14 cellular contexts compared by ENCODE assay signal in the genomic region with DNA sequence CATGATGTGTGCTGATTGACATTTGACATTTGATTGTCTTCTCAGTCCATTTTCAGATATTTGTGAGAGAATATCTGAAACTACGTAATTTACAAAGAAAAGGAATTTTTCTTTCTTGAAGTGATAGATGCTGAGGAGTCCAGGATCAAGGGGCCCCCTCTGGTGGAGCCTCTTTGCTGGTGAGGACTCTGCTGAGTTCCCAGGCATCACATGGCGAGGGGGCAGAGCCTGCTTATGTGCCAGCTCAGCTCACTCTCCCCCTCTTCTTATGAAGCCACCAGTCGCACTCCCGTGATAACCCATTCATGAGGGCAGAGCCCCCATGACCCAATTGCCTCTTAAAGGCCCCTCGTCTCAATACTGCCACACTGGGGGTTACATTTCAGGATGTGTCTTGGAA.
A peak's percentile ranks its signal among the peaks of the same experiment; 100 is the strongest.
DNase-seq lines count a peak whose midpoint lies in the region; ATAC-seq and TF ChIP-seq lines count a peak whose summit lies in the region.
"Had no signal": no experiment of that assay in that cellular context is flagged by ENCODE, and none has a peak within 500 bp of the region (broad histone marks: within the 10 kb centered on the region; RNA-seq: fewer than 3 reads in every experiment).

No MANE protein-coding gene starts in this region.

- H3K18ac ChIP-seq in H9 (ENCODE audit: insufficient read length, low read depth, low read length) = no peak overlapping the region

- H2BK120ac ChIP-seq in H9 (ENCODE audit: low read depth, low read length, poor library complexity, severe bottlenecking) = no peak overlapping the region

- peaks cover 12% of the 10 kb centered on the region for H3K79me1 ChIP-seq in H9 (ENCODE audit: insufficient read depth, low read depth, low read length, poor library complexity, severe bottlenecking)

- no peaks in the 10 kb centered on the region for H3K27me3 Mint-ChIP-seq in H9 (ENCODE audit: low read depth)

- no peak overlapping the region for H2AFZ ChIP-seq in H9 (ENCODE audit: low read length)
- H2AFZ ChIP-seq: GM23248 had no signal

- no peaks in the 10 kb centered on the region for H3K9me3 Mint-ChIP-seq in H9
- H3K9me3 Mint-ChIP-seq: CD8-positive, alpha-beta memory T cell had no signal

- peaks cover 21% of the 10 kb centered on the region; the same call in 1 of the 2 replicates for H3K79me2 ChIP-seq in H9 (ENCODE audit: insufficient read depth, low read length)

- no peak overlapping the region for H3T11ph ChIP-seq in H9 (ENCODE audit: low read length)

- no peak overlapping the region for H3K4me3 ChIP-seq in esophagus muscularis mucosa
- H3K4me3 ChIP-seq in retinal pigment epithelial cell (ENCODE audit: low read length) = no peak overlapping the region
- H3K4me3 ChIP-seq: GM23248 had no signal

- no peak overlapping the region for H3K56ac ChIP-seq in H9 (ENCODE audit: insufficient read length, low read depth, low read length)

- peak overlapping the region in 2 of 3 experiments; percentile 3 to 66; a peak in 5 of 7 replicates for H3K27ac Mint-ChIP-seq in H9

- H3K14ac ChIP-seq in H9 (ENCODE audit: insufficient read depth, low read length) = no peak overlapping the region

- H3K36me3 ChIP-seq in esophagus muscularis mucosa = peaks cover 0 to 13% (median 0%) of the 10 kb centered on the region in 4 donors

- peaks cover 25% of the 10 kb centered on the region for H3K4me1 ChIP-seq in H9 (ENCODE audit: insufficient read depth, low read length)
- H3K4me1 ChIP-seq in esophagus muscularis mucosa = peaks cover 9 to 50% (median 40%) of the 10 kb centered on the region in 4 donors

- H4K91ac ChIP-seq in H9 (ENCODE audit: insufficient read length, low read depth, low read length) = no peak overlapping the region

- no peak overlapping the region for H3K4me2 ChIP-seq in H9 (ENCODE audit: insufficient read depth, insufficient read length, low read length)

- peaks cover 68 to 71% of the 10 kb centered on the region in 2 experiments for H3K4me1 Mint-ChIP-seq in H9

- H2BK20ac ChIP-seq in H9 (ENCODE audit: low read depth, low read length, poor library complexity, severe bottlenecking) = no peak overlapping the region

- no peak overlapping the region for H2BK15ac ChIP-seq in H9 (ENCODE audit: low read depth, low read length)

- intact Hi-C loops in esophagus muscularis mucosa (cut with DNase I) = no loop called here

- no peak overlapping the region for H2BK12ac ChIP-seq in H9 (ENCODE audit: insufficient read length, low read depth, low read length)

- no peak for ATAC-seq in GM21723 (IDR thresholded peaks at IDR 0.05; ENCODE audit: unreplicated experiment)
- ATAC-seq in GM21786 (IDR thresholded peaks at IDR 0.05; ENCODE audit: unreplicated experiment) = no peak
- no peak for ATAC-seq in GM21381 (IDR thresholded peaks at IDR 0.05; ENCODE audit: unreplicated experiment)
- ATAC-seq: Panc1 had no signal

- H3K23me2 ChIP-seq in H9 (ENCODE audit: insufficient read length, low read depth, low read length, poor library complexity, severe bottlenecking) = no peaks in the 10 kb centered on the region

- no peak overlapping the region for H2AK5ac ChIP-seq in H9 (ENCODE audit: insufficient read length, low read length)

- no CpG with 5 or more reads among the region's 5 CpGs for WGBS in H9 (ENCODE audit: extremely low coverage, insufficient read length, low lambda C conversion rate)
- 91% methylated on average over 5 of the region's 5 CpGs for WGBS in esophagus muscularis mucosa

- no peak for TF ChIP-seq POLR2A in esophagus muscularis mucosa (IDR thresholded peaks at IDR 0.05; ENCODE audit: low read depth)

- H3K4ac ChIP-seq in H9 (ENCODE audit: low read depth, low read length) = no peak overlapping the region

- peaks cover 11 to 21% (median 19%) of the 10 kb centered on the region in 3 experiments; a peak in 6 of 7 replicates for H3K36me3 Mint-ChIP-seq in H9 (ENCODE audit: insufficient read depth in 1 of 3, low read depth in 3 of 3)

- H3K27me3 ChIP-seq in H9 (ENCODE audit: insufficient read depth, low read length) (no peaks in the 10 kb centered on the region), esophagus muscularis mucosa (no peaks in the 10 kb centered on the region)

- TF ChIP-seq EP300 in esophagus muscularis mucosa (IDR thresholded peaks at IDR 0.05) = no peak

- no peak overlapping the region; a peak in 1 of 5 replicates for H3K4me3 Mint-ChIP-seq in H9
- H3K4me3 Mint-ChIP-seq: CD8-positive, alpha-beta memory T cell had no signal

- no peak for DNase-seq in H9
- peak; percentile 16 for DNase-seq in amniotic epithelial cell (ENCODE audit: low read depth)
- DNase-seq in esophagus muscularis mucosa (ENCODE audit: extremely low spot score) = peak; percentile 62
- DNase-seq in retinal pigment epithelial cell (ENCODE audit: low read depth) = no peak
- DNase-seq: C1 segment of cervical spinal cord; CD8-positive, alpha-beta memory T cell; DMS79; GM23248; KBM-7; NCI-H1694 treated with DMSO at 0.1 percent for 48 hours had no signal

- TF ChIP-seq CTCF in H9 (conservative IDR thresholded peaks at IDR 0.05) (peak; percentile 50), esophagus muscularis mucosa (IDR thresholded peaks at IDR 0.05) (no peak), retinal pigment epithelial cell (conservative IDR thresholded peaks at IDR 0.05; ENCODE audit: low read depth, low read length) (peak; percentile 17)

- no peak overlapping the region for H4K5ac ChIP-seq in H9 (ENCODE audit: insufficient read length, low read depth, low read length)

- H3K9me3 ChIP-seq in H9 (ENCODE audit: control insufficient read depth, low read depth, low read length) = no peaks in the 10 kb centered on the region
- H3K9me3 ChIP-seq in esophagus muscularis mucosa = no peaks in the 10 kb centered on the region

- H2BK5ac ChIP-seq in H9 (ENCODE audit: insufficient read length, low read length) = no peak overlapping the region

- H3K23ac ChIP-seq in H9 (ENCODE audit: insufficient read length, low read depth, low read length) = no peak overlapping the region

- H3K27ac ChIP-seq in H9 (ENCODE audit: insufficient read length, low read depth, low read length) (no peak overlapping the region), esophagus muscularis mucosa (replicated peaks in 1 of 4) (no peak overlapping the region)
- H3K27ac ChIP-seq: GM23248 had no signal

- H3K9ac ChIP-seq in H9 (ENCODE audit: extremely low read depth, insufficient read length, low read length) = no peak overlapping the region
- H3K9ac ChIP-seq: GM23248 had no signal

- no peaks in the 10 kb centered on the region for H4K20me1 ChIP-seq in H9 (ENCODE audit: control insufficient read depth, insufficient read depth, insufficient read length)

- H4K8ac ChIP-seq in H9 (replicated peaks; ENCODE audit: insufficient read length, low read depth, low read length) = no peak overlapping the region

Comparison
In these comparisons a context has a peak if more than half of its experiments do, and no peak if none do; other contexts are left out.
1. DNase-seq: peak in amniotic epithelial cell (single experiment) and esophagus muscularis mucosa (single experiment); none in H9 (single experiment) and retinal pigment epithelial cell (single experiment).
2. CTCF ChIP-seq: peak in H9 (single experiment) and retinal pigment epithelial cell (single experiment); none in esophagus muscularis mucosa (0 of 3).